ENCODE assay signal across 8 cellular contexts in genomic region chr1:11642418-11643017, GRCh38. TPM values are rescaled to one million over a fixed set of nuclear protein-coding genes. Genes with fewer than 3 reads are reported as not detected.
DNase-seq lines count a peak whose midpoint lies in the region; ATAC-seq, FAIRE-seq and TF ChIP-seq lines count a peak whose summit lies in the region.
"Not testable (repeated sequence)": the region's sequence is repeated elsewhere in the genome, so short reads cannot be mapped to it uniquely, and the experiment has no call there.

No MANE protein-coding gene starts in this region.

- not testable (repeated sequence) for H3K36me3 ChIP-seq in effector memory CD4-positive, alpha-beta T cell (ENCODE audit: control insufficient read depth, insufficient read depth, low read length); left lung

- not testable (repeated sequence) for H3K4me2 ChIP-seq in A549

- CTCF ChIA-PET in A549 (lab: Yijun Ruan, JAX) = interaction anchor here (0.6 to 11.1 kb wide), 53 partner anchors 8 to 605 kb away, joined by 3 to 124 read pairs (median 3); partner anchors contain the start of gene DISP3

- not testable (repeated sequence) for H3K27ac ChIP-seq in A549; effector memory CD4-positive, alpha-beta T cell (ENCODE audit: insufficient read depth, low read length, poor library complexity, severe bottlenecking); left lung

- POLR2A ChIA-PET in A549 (lab: Yijun Ruan, JAX) = not testable (repeated sequence)

- not testable (repeated sequence) for H3K4me3 ChIP-seq in A549; GM12875 (ENCODE audit: low read depth, low read length); effector memory CD4-positive, alpha-beta T cell (ENCODE audit: insufficient read depth, low read depth, low read length, poor library complexity, severe bottlenecking); left lung

- peak; percentile 88 to 95 for TF ChIP-seq RAD21 in A549 (conservative IDR thresholded peaks at IDR 0.05 in 1 of 2, IDR thresholded peaks at IDR 0.05 in 1 of 2)

- FAIRE-seq in A549 (lab: Jason Lieb, UNC) = peak; percentile 13

- DNase-seq in A549 (ENCODE audit: low read depth in 1 of 2, low spot score in 1 of 2) = peak; percentile 58 to 68
- DNase-seq in NCI-H128 (lab: John Stamatoyannopoulos, UW; ENCODE audit: unreplicated experiment) = peak; percentile 70
- peak; percentile 53 for DNase-seq in SIG-M5 treated with dmso at 0.1 percent for 504 hours (lab: John Stamatoyannopoulos, UW; ENCODE audit: unreplicated experiment)
- DNase-seq in activated T-cell treated with anti-CD3 and anti-CD28 coated beads, Interleukin-2, amount 50 U/mL, for 1 hour = peak; percentile 67
- peak; percentile 38 to 61 (median 43) for DNase-seq in effector memory CD4-positive, alpha-beta T cell
- not testable (repeated sequence) for DNase-seq in left lung
- DNase-seq in stimulated activated CD4-positive, alpha-beta T cell treated with anti-CD3 and anti-CD28 coated beads, Interleukin-15, amount 100 ng/mL, for 48 hours (ENCODE audit: low read depth in 2 of 2) = peak; percentile 32 to 55

- H3K9me3 ChIP-seq in A549; effector memory CD4-positive, alpha-beta T cell (ENCODE audit: control insufficient read depth, low read length); left lung: not testable (repeated sequence)

- not testable (repeated sequence) for H3K27me3 ChIP-seq in effector memory CD4-positive, alpha-beta T cell (replicated peaks; ENCODE audit: control insufficient read depth, insufficient read depth, low read length, poor library complexity, severe bottlenecking)
- peaks cover 0 to 39% of the 10 kb centered on the region in 2 donors for H3K27me3 ChIP-seq in left lung

- not testable (repeated sequence) for H3K4me1 ChIP-seq in A549; effector memory CD4-positive, alpha-beta T cell (ENCODE audit: control insufficient read depth, insufficient read depth, low read length, poor library complexity, severe bottlenecking); left lung

- intact Hi-C loops in left lung (cut with DNase I) = loop anchor here in 1 of 2 donors (10.0 kb wide), 1 partner anchor 608 kb away; no protein-coding TSS in a partner anchor

- TF ChIP-seq EP300 in A549 (IDR thresholded peaks at IDR 0.05) = not testable (repeated sequence)

- 43% methylated on average over 18 of the region's 18 CpGs for WGBS in A549 (ENCODE audit: missing lambda C conversion rate)

- TF ChIP-seq CTCF in A549 (IDR thresholded peaks at IDR 0.05) (peak; percentile 78), GM12875 (IDR thresholded peaks at IDR 0.05; ENCODE audit: borderline replicate concordance, insufficient read depth, low read depth, low read length) (peak; percentile 95), left lung (IDR thresholded peaks at IDR 0.05) (peak; percentile 91 to 96)

- ATAC-seq in A549 (peak; percentile 58 to 82; a peak in 3 of 6 replicates), left lung (peak; percentile 91)

- not testable (repeated sequence) for TF ChIP-seq POLR2A in A549 (IDR thresholded peaks at IDR 0.05; ENCODE audit: low read length)

TF ChIP-seq in A549, 52 proteins besides CTCF, POLR2A, EP300 and RAD21:
- peak; percentile 63 for TF ChIP-seq SMC3 (IDR thresholded peaks at IDR 0.05)
TF ChIP-seq in A549: peak in this region for 1; not testable (repeated sequence) for 51.

RNA-seq across cellular contexts. Expression of gene FBXO2, which starts 11.7 kb away (rescaled TPM):
- polyA plus RNA-seq in A549 (2011; rRNA removed) = 5.8 and 8.5 TPM in 2 replicates
- polyA plus RNA-seq in A549 (2012; cell fraction: cytosol; rRNA removed) = 7.1 and 7.3 TPM in 2 replicates
- polyA plus RNA-seq in A549 (2012; cell fraction: nucleus; rRNA removed) = 7.6 and 8.2 TPM in 2 replicates
- 14.3 to 35.2 TPM (median 31.2 TPM) in 3 replicates for polyA plus RNA-seq in A549 (2017; fragmentation: RNase III; extraction: RNeasy Plus Mini Kit Qiagen cat#74134 plus additional on column Dnase treatment)
- 3.0 and 4.5 TPM in 2 replicates for polyA minus RNA-seq in A549 (2011; rRNA and poly(A)+ RNA removed)
- 10 to 100 TPM in 1 of 2 donors, 1 to 10 TPM in 1; 8.0 to 12.7 TPM for total RNA-seq in left lung

RNA-seq across cellular contexts. Expression of gene FBXO44, which starts 12.2 kb away (rescaled TPM):
- polyA plus RNA-seq in A549 (2011; rRNA removed) (10.3 and 10.4 TPM in 2 replicates), A549 (2017; fragmentation: RNase III; extraction: RNeasy Plus Mini Kit Qiagen cat#74134 plus additional on column Dnase treatment) (21.7 to 27.3 TPM (median 26.9 TPM) in 3 replicates)
- polyA plus RNA-seq in A549 (2012; cell fraction: cytosol; rRNA removed) = 21.9 and 29.7 TPM in 2 replicates
- polyA plus RNA-seq in A549 (2012; cell fraction: nucleus; rRNA removed) = 90.7 and 96.8 TPM in 2 replicates
- polyA minus RNA-seq in A549 (2011; rRNA and poly(A)+ RNA removed) = 8.1 and 8.8 TPM in 2 replicates
- 10 to 100 TPM; 13.8 to 21.1 TPM for total RNA-seq in left lung

RNA-seq across cellular contexts. Expression of gene FBXO6, which starts 21.5 kb away (rescaled TPM):
- polyA plus RNA-seq in A549 (2011; rRNA removed) = 7.7 and 8.5 TPM in 2 replicates
- polyA plus RNA-seq in A549 (2012; cell fraction: cytosol; rRNA removed) = 14.3 and 18.0 TPM in 2 replicates
- 6.8 and 9.0 TPM in 2 replicates for polyA plus RNA-seq in A549 (2012; cell fraction: nucleus; rRNA removed)
- polyA plus RNA-seq in A549 (2017; fragmentation: RNase III; extraction: RNeasy Plus Mini Kit Qiagen cat#74134 plus additional on column Dnase treatment) = 4.8 to 5.5 TPM (median 5.4 TPM) in 3 replicates
- 6.7 and 7.7 TPM in 2 replicates for polyA minus RNA-seq in A549 (2011; rRNA and poly(A)+ RNA removed)
- total RNA-seq in left lung = 10 to 100 TPM; 13.4 to 15.2 TPM

RNA-seq across cellular contexts. Expression of gene MAD2L2, which starts 38.4 kb away (rescaled TPM):
- 32.5 and 35.4 TPM in 2 replicates for polyA plus RNA-seq in A549 (2011; rRNA removed)
- polyA plus RNA-seq in A549 (2012; cell fraction: cytosol; rRNA removed) = 67.2 and 71.8 TPM in 2 replicates
- polyA plus RNA-seq in A549 (2012; cell fraction: nucleus; rRNA removed) = 52.5 and 53.0 TPM in 2 replicates
- 30.6 to 31.7 TPM (median 31.2 TPM) in 3 replicates for polyA plus RNA-seq in A549 (2017; fragmentation: RNase III; extraction: RNeasy Plus Mini Kit Qiagen cat#74134 plus additional on column Dnase treatment)
- polyA minus RNA-seq in A549 (2011; rRNA and poly(A)+ RNA removed) = 34.5 and 39.9 TPM in 2 replicates
- 10 to 100 TPM; 25.7 to 28.0 TPM for total RNA-seq in left lung

RNA-seq across cellular contexts. Expression of gene DRAXIN, which starts 49.0 kb away (rescaled TPM):
- polyA plus RNA-seq in A549 (2011; rRNA removed) = 0.03 and 0.04 TPM in 2 replicates
- polyA plus RNA-seq in A549 (2012; cell fraction: cytosol; rRNA removed) = under 0.01 and 0.01 TPM in 2 replicates
- 0.01 and 0.04 TPM in 2 replicates for polyA plus RNA-seq in A549 (2012; cell fraction: nucleus; rRNA removed)
- 0.03 to 0.08 TPM in 2 of 3 replicates, not detected in the other for polyA plus RNA-seq in A549 (2017; fragmentation: RNase III; extraction: RNeasy Plus Mini Kit Qiagen cat#74134 plus additional on column Dnase treatment)
- not detected in 2 replicates for polyA minus RNA-seq in A549 (2011; rRNA and poly(A)+ RNA removed)
- total RNA-seq in left lung = under 1 TPM; 0.10 to 0.61 TPM
